ENCODE assay signal across 10 cellular contexts in the genomic region with DNA sequence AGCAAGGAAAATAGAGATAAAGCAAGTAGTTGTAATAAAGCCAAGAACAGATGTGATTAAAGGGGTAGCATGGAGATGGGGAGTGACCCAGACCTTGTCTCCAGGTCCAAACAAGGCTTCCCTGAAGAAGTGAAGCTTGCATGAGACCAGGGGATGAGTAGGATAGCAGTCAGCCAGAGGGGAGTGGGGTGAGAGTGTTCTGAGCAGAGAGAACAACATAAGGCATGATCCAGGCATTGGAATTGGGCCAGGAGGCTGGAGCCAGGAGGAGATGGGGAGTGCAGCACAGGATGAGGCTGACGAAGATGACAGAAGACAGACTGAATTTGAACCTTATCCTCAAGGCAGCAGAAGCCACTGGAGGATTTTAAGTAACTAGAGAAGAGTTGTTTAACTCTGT. TPM values are rescaled to one million over a fixed set of nuclear protein-coding genes. Genes with fewer than 3 reads are reported as not detected.
DNase-seq lines count a peak whose midpoint lies in the region; ATAC-seq and TF ChIP-seq lines count a peak whose summit lies in the region.
"Had no signal": no experiment of that assay in that cellular context is flagged by ENCODE, and none has a peak within 500 bp of the region (broad histone marks: within the 10 kb centered on the region; RNA-seq: fewer than 3 reads in every experiment).

No MANE protein-coding gene starts in this region.

- no peak for TF ChIP-seq CTCF in fibroblast of the aortic adventitia (IDR thresholded peaks at IDR 0.05; ENCODE audit: insufficient read depth, low read length)

- H3K4me3 ChIP-seq in fibroblast of the aortic adventitia (ENCODE audit: low read depth, low read length) = no peak overlapping the region
- H3K4me3 ChIP-seq: lung, upper lobe of left lung had no signal

- peak; percentile 65 for DNase-seq in EL
- DNase-seq in RPMI7951 (ENCODE audit: low read depth) = peak; percentile 32
- peak; percentile 81 for DNase-seq in fibroblast of the aortic adventitia (ENCODE audit: low read depth)
- peak; percentile 88 for DNase-seq in pons (ENCODE audit: low spot score)
- DNase-seq in glomerular visceral epithelial cell (ENCODE audit: extremely low spot score) = no peak
- DNase-seq in GOT3 (lab: John Stamatoyannopoulos, UW) = no peak
- DNase-seq in stimulated activated CD4-positive, alpha-beta T cell treated with anti-CD3 and anti-CD28 coated beads, Interleukin-12 subunit alpha, Interleukin-12 subunit beta, amount 100 ng/mL, for 4 hours = no peak
- DNase-seq: upper lobe of left lung had no signal

- ATAC-seq in GM21723 (IDR thresholded peaks at IDR 0.05; ENCODE audit: unreplicated experiment) = no peak

RNA-seq across cellular contexts. Expression of a gene that starts 7.2 kb away (rescaled TPM):
- 4.1 and 4.8 TPM in 2 replicates for total RNA-seq in RPMI7951 (2014; rRNA removed; shearing (Covaris generic))
- total RNA-seq in fibroblast of the aortic adventitia (ENCODE audit: low replicate concordance) = 11.2 and 18.9 TPM in 2 replicates

RNA-seq across cellular contexts. Expression of a gene that starts 21.2 kb away (rescaled TPM):
- total RNA-seq in RPMI7951 (2014; rRNA removed; shearing (Covaris generic)) = 16.7 and 17.5 TPM in 2 replicates
- 3.1 and 7.6 TPM in 2 replicates for total RNA-seq in fibroblast of the aortic adventitia (ENCODE audit: low replicate concordance)

Comparison
In these comparisons a context has a peak if more than half of its experiments do, and no peak if none do; other contexts are left out.
1. DNase-seq: peak in EL (single experiment), RPMI7951 (single experiment), fibroblast of the aortic adventitia (single experiment) and pons (single experiment); none in glomerular visceral epithelial cell (single experiment), GOT3 (single experiment) and stimulated activated CD4-positive, alpha-beta T cell treated with anti-CD3 and anti-CD28 coated beads, Interleukin-12 subunit alpha, Interleukin-12 subunit beta, amount 100 ng/mL, for 4 hours (single experiment).